15 cellular contexts compared by ENCODE assay signal in genomic region chr14:89406941-89407340, GRCh38. TPM values are rescaled to one million over a fixed set of nuclear protein-coding genes. Genes with fewer than 3 reads are reported as not detected.
DNase-seq lines count a peak whose midpoint lies in the region; ATAC-seq, FAIRE-seq and TF ChIP-seq lines count a peak whose summit lies in the region.
"Had no signal": no experiment of that assay in that cellular context is flagged by ENCODE, and none has a peak within 500 bp of the region (broad histone marks: within the 10 kb centered on the region; RNA-seq: fewer than 3 reads in every experiment).

No MANE protein-coding gene starts in this region.

- intact Hi-C loops in activated CD8-positive, alpha-beta T cell treated with anti-CD3 and anti-CD28 coated beads for 36 hours (cut with micrococcal nuclease): loop anchor here (5.0 kb wide), 1 partner anchor 35 kb away; no protein-coding TSS in a partner anchor

- H3K4me1 ChIP-seq in keratinocyte (ENCODE audit: control insufficient read depth, extremely low read depth, insufficient read depth, low read length) (peaks cover 31% of the 10 kb centered on the region), suprapubic skin (peaks cover 55% of the 10 kb centered on the region)

- H3K9me3 Mint-ChIP-seq in activated CD8-positive, alpha-beta T cell treated with anti-CD3 and anti-CD28 coated beads for 36 hours: no peaks in the 10 kb centered on the region
- no peaks in the 10 kb centered on the region for H3K9me3 Mint-ChIP-seq in activated CD8-positive, alpha-beta T cell treated with anti-CD3 and anti-CD28 coated beads, Interleukin-2, amount 10 ng/mL, durations not matched to agents 7 days and 5 days (ENCODE audit: insufficient read depth)
- H3K9me3 Mint-ChIP-seq in activated naive CD8-positive, alpha-beta T cell treated with anti-CD3 and anti-CD28 coated beads, Interleukin-2, amount 50 U/mL, for 24 hours: no peaks in the 10 kb centered on the region

- H3K27ac ChIP-seq in keratinocyte (ENCODE audit: control insufficient read depth, insufficient read depth, low read length): no peak overlapping the region
- H3K27ac ChIP-seq in suprapubic skin: peak overlapping the region; percentile 89

- H3K9me1 ChIP-seq in keratinocyte (ENCODE audit: control insufficient read depth, extremely low read depth, insufficient read depth, low read length): no peaks in the 10 kb centered on the region

- H3K9me3 ChIP-seq in keratinocyte (ENCODE audit: control insufficient read depth, low read depth, low read length) (no peaks in the 10 kb centered on the region), suprapubic skin (no peaks in the 10 kb centered on the region)

- H4K20me1 ChIP-seq in keratinocyte (ENCODE audit: control insufficient read depth, extremely low read depth, insufficient read depth, low read length): no peaks in the 10 kb centered on the region

- no peak overlapping the region for H3K9ac ChIP-seq in keratinocyte (ENCODE audit: control insufficient read depth, extremely low read depth, insufficient read depth, low read length)

- 28% methylated on average over 4 of the region's 4 CpGs for WGBS in suprapubic skin

- no peak overlapping the region for H3K4me3 Mint-ChIP-seq in activated CD8-positive, alpha-beta T cell treated with anti-CD3 and anti-CD28 coated beads for 36 hours
- H3K4me3 Mint-ChIP-seq in activated CD8-positive, alpha-beta T cell treated with anti-CD3 and anti-CD28 coated beads, Interleukin-2, amount 10 ng/mL, durations not matched to agents 7 days and 5 days: no peak overlapping the region
- H3K4me3 Mint-ChIP-seq in activated naive CD8-positive, alpha-beta T cell treated with anti-CD3 and anti-CD28 coated beads, Interleukin-2, amount 50 U/mL, for 24 hours: no peak overlapping the region
- H3K4me3 Mint-ChIP-seq: stimulated activated naive B cell treated with anti-CD40 and anti-IgM and Interleukin-4, amounts not matched to agents 10 μg/mL and 1 μg/mL and 100 μg/mL, for 72 hours had no signal

- H3K27me3 ChIP-seq in keratinocyte (ENCODE audit: control insufficient read depth, extremely low read depth, insufficient read depth, low read length) (no peaks in the 10 kb centered on the region), suprapubic skin (no peaks in the 10 kb centered on the region)

- peaks cover 77% of the 10 kb centered on the region for H3K4me1 Mint-ChIP-seq in activated CD8-positive, alpha-beta T cell treated with anti-CD3 and anti-CD28 coated beads for 36 hours (ENCODE audit: low read depth)
- H3K4me1 Mint-ChIP-seq in activated CD8-positive, alpha-beta T cell treated with anti-CD3 and anti-CD28 coated beads, Interleukin-2, amount 10 ng/mL, durations not matched to agents 7 days and 5 days (ENCODE audit: low read depth): peaks cover 45% of the 10 kb centered on the region
- H3K4me1 Mint-ChIP-seq in activated naive CD8-positive, alpha-beta T cell treated with anti-CD3 and anti-CD28 coated beads, Interleukin-2, amount 50 U/mL, for 24 hours: peaks cover 69% of the 10 kb centered on the region

- no peak for ATAC-seq in activated CD8-positive, alpha-beta T cell treated with anti-CD3 and anti-CD28 coated beads for 36 hours
- no peak for ATAC-seq in activated CD8-positive, alpha-beta T cell treated with anti-CD3 and anti-CD28 coated beads, Interleukin-2, amount 10 ng/mL, durations not matched to agents 7 days and 5 days
- ATAC-seq in activated naive CD8-positive, alpha-beta T cell treated with anti-CD3 and anti-CD28 coated beads, Interleukin-2, amount 50 U/mL, for 24 hours: no peak
- ATAC-seq in GM21528 (IDR thresholded peaks at IDR 0.05; ENCODE audit: low FRiP score, unreplicated experiment): no peak
- ATAC-seq: stimulated activated naive B cell treated with anti-CD40 and anti-IgM and Interleukin-4, amounts not matched to agents 10 μg/mL and 1 μg/mL and 100 μg/mL, for 72 hours had no signal

- DNase-seq in activated CD8-positive, alpha-beta T cell treated with anti-CD3 and anti-CD28 coated beads for 36 hours: no peak
- DNase-seq in activated CD8-positive, alpha-beta T cell treated with anti-CD3 and anti-CD28 coated beads, Interleukin-2, amount 10 ng/mL, durations not matched to agents 7 days and 5 days: no peak
- DNase-seq in activated naive CD8-positive, alpha-beta T cell treated with anti-CD3 and anti-CD28 coated beads, Interleukin-2, amount 50 U/mL, for 24 hours: no peak
- DNase-seq in keratinocyte (ENCODE audit: low read depth, low spot score): no peak
- peak in 1 of 2 donors; percentile 38 for DNase-seq in suprapubic skin (ENCODE audit: low spot score in 2 of 2)
- no peak for DNase-seq in stimulated activated CD4-positive, alpha-beta T cell treated with anti-CD3 and anti-CD28 coated beads, Interleukin-12 subunit alpha, Interleukin-12 subunit beta, amount 100 ng/mL, for 4 hours
- no peak for DNase-seq in activated CD4-positive, alpha-beta T cell treated with anti-CD3 and anti-CD28 coated beads, Interleukin-2, amount 50 U/mL, for 4 hours
- DNase-seq: central memory CD4-positive, alpha-beta T cell; GF-D8; GOT3; NCI-H226; SIG-M5; stimulated activated CD4-positive, alpha-beta T cell treated with anti-CD3 and anti-CD28 coated beads, Interleukin-15, amount 100 ng/mL, for 24 hours; stimulated activated naive B cell treated with anti-CD40 and anti-IgM and Interleukin-4, amounts not matched to agents 10 μg/mL and 1 μg/mL and 100 μg/mL, for 72 hours had no signal

- H3K36me3 ChIP-seq in keratinocyte (ENCODE audit: control insufficient read depth in 2 of 2, extremely low read depth in 1 of 2, insufficient read depth in 2 of 2, low read length in 2 of 2) (peaks cover 0 to 4% of the 10 kb centered on the region in 2 experiments), suprapubic skin (peaks cover 11% of the 10 kb centered on the region)

- H3K79me2 ChIP-seq in keratinocyte (ENCODE audit: control insufficient read depth, insufficient read depth, low read length): peaks cover 4% of the 10 kb centered on the region

- H3K27ac Mint-ChIP-seq in activated CD8-positive, alpha-beta T cell treated with anti-CD3 and anti-CD28 coated beads for 36 hours: peak overlapping the region; percentile 28
- no peak overlapping the region for H3K27ac Mint-ChIP-seq in activated CD8-positive, alpha-beta T cell treated with anti-CD3 and anti-CD28 coated beads, Interleukin-2, amount 10 ng/mL, durations not matched to agents 7 days and 5 days
- H3K27ac Mint-ChIP-seq in activated naive CD8-positive, alpha-beta T cell treated with anti-CD3 and anti-CD28 coated beads, Interleukin-2, amount 50 U/mL, for 24 hours: peak overlapping the region; percentile 72

- POLR2A ChIA-PET in activated CD8-positive, alpha-beta T cell treated with anti-CD3 and anti-CD28 coated beads for 36 hours (lab: Charles Lee): no interaction called here
- POLR2A ChIA-PET in activated CD8-positive, alpha-beta T cell treated with anti-CD3 and anti-CD28 coated beads, Interleukin-2, amount 10 ng/mL, durations not matched to agents 7 days and 5 days (lab: Charles Lee): no interaction called here

- H2AFZ ChIP-seq in keratinocyte (ENCODE audit: control insufficient read depth, low read length): no peak overlapping the region

- TF ChIP-seq POLR2A in suprapubic skin (IDR thresholded peaks at IDR 0.05): no peak

- H3K4me2 ChIP-seq in keratinocyte (ENCODE audit: control insufficient read depth, extremely low read depth, insufficient read depth, low read depth, low read length): no peak overlapping the region

- no peak for TF ChIP-seq CTCF in activated CD8-positive, alpha-beta T cell treated with anti-CD3 and anti-CD28 coated beads for 36 hours (IDR thresholded peaks at IDR 0.05)
- TF ChIP-seq CTCF in keratinocyte (optimal IDR thresholded peaks at IDR 0.05 in 1 of 3, IDR thresholded peaks at IDR 0.05 in 1 of 3, conservative IDR thresholded peaks at IDR 0.05 in 1 of 3; ENCODE audit: extremely low read depth in 1 of 3, insufficient read depth in 2 of 3, low read length in 3 of 3): no peak
- no peak for TF ChIP-seq CTCF in suprapubic skin (IDR thresholded peaks at IDR 0.05)

- no peak overlapping the region for H3K4me3 ChIP-seq in keratinocyte (ENCODE audit: control insufficient read depth in 2 of 3, extremely low read depth in 1 of 3, insufficient read depth in 2 of 3, low read depth in 1 of 3, low read length in 3 of 3)
- H3K4me3 ChIP-seq in suprapubic skin: no peak overlapping the region

- no peaks in the 10 kb centered on the region for H3K27me3 Mint-ChIP-seq in activated CD8-positive, alpha-beta T cell treated with anti-CD3 and anti-CD28 coated beads for 36 hours
- no peaks in the 10 kb centered on the region for H3K27me3 Mint-ChIP-seq in activated CD8-positive, alpha-beta T cell treated with anti-CD3 and anti-CD28 coated beads, Interleukin-2, amount 10 ng/mL, durations not matched to agents 7 days and 5 days (ENCODE audit: low read depth)
- H3K27me3 Mint-ChIP-seq in activated naive CD8-positive, alpha-beta T cell treated with anti-CD3 and anti-CD28 coated beads, Interleukin-2, amount 50 U/mL, for 24 hours: no peaks in the 10 kb centered on the region
- H3K27me3 Mint-ChIP-seq: stimulated activated naive B cell treated with anti-CD40 and anti-IgM and Interleukin-4, amounts not matched to agents 10 μg/mL and 1 μg/mL and 100 μg/mL, for 72 hours had no signal

- peak; percentile 17 for FAIRE-seq in keratinocyte (lab: Jason Lieb, UNC)

- TF ChIP-seq EP300 in suprapubic skin (IDR thresholded peaks at IDR 0.05): no peak

- H3K36me3 Mint-ChIP-seq in activated CD8-positive, alpha-beta T cell treated with anti-CD3 and anti-CD28 coated beads for 36 hours (ENCODE audit: low read depth): peaks cover 76% of the 10 kb centered on the region
- peaks cover 59% of the 10 kb centered on the region for H3K36me3 Mint-ChIP-seq in activated CD8-positive, alpha-beta T cell treated with anti-CD3 and anti-CD28 coated beads, Interleukin-2, amount 10 ng/mL, durations not matched to agents 7 days and 5 days (ENCODE audit: low read depth)
- peaks cover 59% of the 10 kb centered on the region for H3K36me3 Mint-ChIP-seq in activated naive CD8-positive, alpha-beta T cell treated with anti-CD3 and anti-CD28 coated beads, Interleukin-2, amount 50 U/mL, for 24 hours (ENCODE audit: low read depth)

- CTCF ChIA-PET in activated CD8-positive, alpha-beta T cell treated with anti-CD3 and anti-CD28 coated beads for 36 hours (lab: Charles Lee): interaction anchor here (1.2 kb wide), 1 partner anchor 23 kb away, joined by 4 read pairs; no protein-coding TSS in a partner anchor
- CTCF ChIA-PET in activated CD8-positive, alpha-beta T cell treated with anti-CD3 and anti-CD28 coated beads, Interleukin-2, amount 10 ng/mL, durations not matched to agents 7 days and 5 days (lab: Charles Lee): no interaction called here

- dilution Hi-C loops in keratinocyte (cut with MboI; ENCODE audit: extremely low pct_ligation_motif_present, low sequenced_read_pairs): no loop called here

RNA-seq across cellular contexts. Expression of gene FOXN3, which starts 10.1 kb away (rescaled TPM):
- 10 to 100 TPM; 83.4 to 85.0 TPM for total RNA-seq in activated CD8-positive, alpha-beta T cell treated with anti-CD3 and anti-CD28 coated beads for 36 hours
- 10 to 100 TPM; 70.3 to 72.7 TPM for total RNA-seq in activated CD8-positive, alpha-beta T cell treated with anti-CD3 and anti-CD28 coated beads, Interleukin-2, amount 10 ng/mL, durations not matched to agents 7 days and 5 days
- polyA plus RNA-seq in keratinocyte: 10.1 to 10.6 TPM (median 10.2 TPM) in 3 replicates
- polyA plus RNA-seq in keratinocyte (2011; ENCODE audit: low read depth): 5.7 TPM
- 11.2 and 11.5 TPM in 2 replicates for polyA plus RNA-seq in keratinocyte (2011; cell fraction: cytosol; rRNA removed)
- 10.5 and 13.4 TPM in 2 replicates for polyA plus RNA-seq in keratinocyte (2011; cell fraction: nucleus; rRNA removed)
- 8.1 and 9.7 TPM in 2 replicates for polyA plus RNA-seq in keratinocyte (2012; ENCODE audit: low replicate concordance)
- 27.5 to 28.6 TPM (median 28.3 TPM) in 3 replicates for polyA minus RNA-seq in keratinocyte
- 14.6 TPM for polyA minus RNA-seq in keratinocyte (2011; cell fraction: cytosol; rRNA and poly(A)+ RNA removed)
- polyA minus RNA-seq in keratinocyte (2011; cell fraction: nucleus; rRNA and poly(A)+ RNA removed): 29.0 and 31.9 TPM in 2 replicates
- 100 to 1,000 TPM; 117 to 272 (median 172) TPM for total RNA-seq in suprapubic skin
